ENCODE assay signal across 21 cellular contexts in the genomic region with DNA sequence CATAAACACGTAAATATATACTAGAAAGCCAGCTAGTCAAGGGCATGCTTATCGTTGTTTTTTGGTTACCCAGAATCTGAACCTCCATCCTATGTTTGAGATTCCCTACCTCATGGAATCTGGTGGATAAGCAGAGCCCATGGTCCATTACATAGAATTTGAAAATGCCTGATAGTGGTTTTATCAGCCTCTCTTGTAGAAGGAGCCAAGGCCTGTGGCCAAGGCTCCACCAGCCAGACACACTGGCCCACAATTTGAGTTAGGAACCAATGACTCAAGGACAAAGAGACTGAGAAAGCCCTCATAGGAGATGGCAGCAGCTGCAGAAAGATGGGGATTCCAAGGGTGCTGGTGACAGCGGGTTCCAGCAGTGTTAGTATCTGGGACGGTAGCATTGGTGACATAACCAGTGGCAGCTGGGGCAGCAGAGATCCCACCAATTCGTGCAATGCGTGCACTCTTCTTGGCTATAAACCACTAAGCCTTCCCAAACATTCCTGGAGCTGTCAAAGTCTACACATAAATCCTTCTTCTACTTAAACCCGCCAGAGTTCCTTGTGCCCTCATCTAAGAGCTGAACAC.
"Had no signal": no experiment of that assay in that cellular context is flagged by ENCODE, and none has a peak within 500 bp of the region (broad histone marks: within the 10 kb centered on the region; RNA-seq: fewer than 3 reads in every experiment).

No MANE protein-coding gene starts in this region.

- H3K27ac ChIP-seq: brain microvascular endothelial cell, upper lobe of left lung had no signal

- H3K9me3 ChIP-seq: mucosa of descending colon, upper lobe of left lung had no signal

- DNase-seq: activated CD4-positive, alpha-beta memory T cell treated with anti-CD3 and anti-CD28 coated beads, Interleukin-2, amount 10 ng/mL, durations not matched to agents 7 days and 5 days; activated CD4-positive, alpha-beta T cell treated with anti-CD3 and anti-CD28 coated beads, Interleukin-2, amount 10 ng/mL, durations not matched to agents 24 days and 14 days; activated naive CD4-positive, alpha-beta T cell treated with anti-CD3 and anti-CD28 coated beads, Interleukin-2, amount 10 ng/mL, durations not matched to agents 7 days and 5 days; aorta; brain microvascular endothelial cell; central memory CD4-positive, alpha-beta T cell; effector memory CD4-positive, alpha-beta T cell; foreskin melanocyte; glutamatergic neuron; hypothalamus; mucosa of descending colon; naive thymus-derived CD4-positive, alpha-beta T cell; occipital lobe; stimulated activated CD4-positive, alpha-beta T cell treated with anti-CD3 and anti-CD28 coated beads, Interleukin-2, amount 100 ng/mL, for 48 hours; stimulated activated CD8-positive, alpha-beta memory T cell treated with anti-CD3 and anti-CD28 coated beads, Interleukin-4, amount 100 ng/mL, for 48 hours; stimulated activated naive CD8-positive, alpha-beta T cell treated with anti-CD3 and anti-CD28 coated beads, Interleukin-15, Interleukin-2, amounts not matched to agents 100 U/mL and 50 U/mL, for 24 hours; upper lobe of left lung had no signal

- H3K36me3 ChIP-seq: brain microvascular endothelial cell, upper lobe of left lung had no signal

- H3K27ac Mint-ChIP-seq: activated naive CD4-positive, alpha-beta T cell treated with anti-CD3 and anti-CD28 coated beads, Interleukin-2, amount 10 ng/mL, durations not matched to agents 7 days and 5 days had no signal

- H3K36me3 Mint-ChIP-seq: activated naive CD4-positive, alpha-beta T cell treated with anti-CD3 and anti-CD28 coated beads, Interleukin-2, amount 10 ng/mL, durations not matched to agents 7 days and 5 days; naive thymus-derived CD4-positive, alpha-beta T cell had no signal

- H3K4me3 Mint-ChIP-seq: activated CD4-positive, alpha-beta memory T cell treated with anti-CD3 and anti-CD28 coated beads, Interleukin-2, amount 10 ng/mL, durations not matched to agents 7 days and 5 days; activated CD4-positive, alpha-beta T cell treated with anti-CD3 and anti-CD28 coated beads, Interleukin-2, amount 10 ng/mL, durations not matched to agents 24 days and 14 days; activated naive CD4-positive, alpha-beta T cell treated with anti-CD3 and anti-CD28 coated beads, Interleukin-2, amount 10 ng/mL, durations not matched to agents 7 days and 5 days; neural crest cell had no signal

- H3K27me3 ChIP-seq: brain microvascular endothelial cell, upper lobe of left lung had no signal

- H3K9me3 Mint-ChIP-seq: activated CD4-positive, alpha-beta memory T cell treated with anti-CD3 and anti-CD28 coated beads, Interleukin-2, amount 10 ng/mL, durations not matched to agents 7 days and 5 days; activated CD4-positive, alpha-beta T cell treated with anti-CD3 and anti-CD28 coated beads, Interleukin-2, amount 10 ng/mL, durations not matched to agents 24 days and 14 days; activated naive CD4-positive, alpha-beta T cell treated with anti-CD3 and anti-CD28 coated beads, Interleukin-2, amount 10 ng/mL, durations not matched to agents 7 days and 5 days; naive thymus-derived CD4-positive, alpha-beta T cell; neural crest cell had no signal

- ATAC-seq: esophagus mucosa; mucosa of descending colon; naive thymus-derived CD4-positive, alpha-beta T cell; sciatic nerve; SK-N-SH treated with all-trans-retinoic acid at 6 μM for 48 hours; stimulated activated naive CD8-positive, alpha-beta T cell treated with anti-CD3 and anti-CD28 coated beads, Interleukin-15, Interleukin-2, amounts not matched to agents 100 U/mL and 50 U/mL, for 24 hours had no signal

- H3K4me3 ChIP-seq: mucosa of descending colon, upper lobe of left lung had no signal

- H3K27me3 Mint-ChIP-seq: activated CD4-positive, alpha-beta memory T cell treated with anti-CD3 and anti-CD28 coated beads, Interleukin-2, amount 10 ng/mL, durations not matched to agents 7 days and 5 days had no signal
